ENCODE assay signal across 21 cellular contexts in genomic region chr2:226553333-226553732, GRCh38.
"Had no signal": no experiment of that assay in that cellular context is flagged by ENCODE, and none has a peak within 500 bp of the region (broad histone marks: within the 10 kb centered on the region; RNA-seq: fewer than 3 reads in every experiment).

No MANE protein-coding gene starts in this region.

- H3K36me3 Mint-ChIP-seq: immature natural killer cell; naive B cell; naive thymus-derived CD8-positive, alpha-beta T cell had no signal

- H3K4me3 ChIP-seq: coronary artery, dorsolateral prefrontal cortex, esophagus muscularis mucosa, gastroesophageal sphincter, heart left ventricle, hepatocyte, left lung, lower lobe of right lung had no signal

- H3K27ac ChIP-seq: coronary artery, dorsolateral prefrontal cortex, esophagus muscularis mucosa, foreskin keratinocyte, gastroesophageal sphincter, heart left ventricle, hepatocyte, left lung, lower lobe of right lung had no signal

- H3K9me3 Mint-ChIP-seq: naive B cell; naive thymus-derived CD8-positive, alpha-beta T cell had no signal

- H3K4me2 ChIP-seq: hepatocyte had no signal

- H3K4me3 Mint-ChIP-seq: immature natural killer cell; naive B cell; naive thymus-derived CD8-positive, alpha-beta T cell had no signal

- H3K9me3 ChIP-seq: esophagus muscularis mucosa, gastroesophageal sphincter, heart left ventricle, left lung, lower lobe of right lung had no signal

- H3K27ac Mint-ChIP-seq: immature natural killer cell; naive B cell; naive thymus-derived CD8-positive, alpha-beta T cell had no signal

- H2AFZ ChIP-seq: hepatocyte had no signal

- H3K27me3 ChIP-seq: esophagus muscularis mucosa, foreskin keratinocyte, gastroesophageal sphincter, hepatocyte, left lung had no signal

- DNase-seq: dermis blood vessel endothelial cell; dorsolateral prefrontal cortex; effector CD4-positive, alpha-beta T cell; effector memory CD4-positive, alpha-beta T cell; foreskin keratinocyte; heart left ventricle; hypothalamus; immature natural killer cell; kidney; kidney glomerular epithelial cell; left lung; left ventricle myocardium superior; lower lobe of right lung; mesenchymal stem cell; midbrain; naive B cell; naive thymus-derived CD8-positive, alpha-beta T cell had no signal

- ATAC-seq: foreskin keratinocyte; gastroesophageal sphincter; heart left ventricle; left lung; left ventricle myocardium superior; lower lobe of right lung; naive thymus-derived CD8-positive, alpha-beta T cell had no signal

- H3K4me1 Mint-ChIP-seq: immature natural killer cell, naive B cell had no signal

- H3K4me1 ChIP-seq: esophagus muscularis mucosa, foreskin keratinocyte, gastroesophageal sphincter, left lung, lower lobe of right lung had no signal

- H3K36me3 ChIP-seq: esophagus muscularis mucosa, gastroesophageal sphincter, heart left ventricle, left lung, lower lobe of right lung had no signal
